19 cellular contexts compared by ENCODE assay signal in genomic region chr10:112908507-112908906, GRCh38.
"Had no signal": no experiment of that assay in that cellular context is flagged by ENCODE, and none has a peak within 500 bp of the region (broad histone marks: within the 10 kb centered on the region; RNA-seq: fewer than 3 reads in every experiment).

No MANE protein-coding gene starts in this region.

- H3K27me3 ChIP-seq: SJSA1 had no signal

- H3K9me3 Mint-ChIP-seq: IgD-negative memory B cell had no signal

- H3K4me1 Mint-ChIP-seq: IgD-negative memory B cell had no signal

- H3K27ac Mint-ChIP-seq: IgD-negative memory B cell had no signal

- H3K4me3 ChIP-seq: K562, SJSA1, SK-N-MC had no signal

- H3K36me3 Mint-ChIP-seq: IgD-negative memory B cell had no signal

- H3K9me3 ChIP-seq: SJSA1 had no signal

- H3K36me3 ChIP-seq: SJSA1 had no signal

- H3K27ac ChIP-seq: SJSA1, SK-N-MC had no signal

- H3K4me3 Mint-ChIP-seq: IgD-negative memory B cell had no signal

- DNase-seq: NCI-H1092, NCI-H1105 treated with DMSO at 0.1 percent for 48 hours, NCI-H1417 treated with DMSO at 0.1 percent for 48 hours, NCI-H146, NCI-H1694 treated with DMSO at 0.1 percent for 48 hours, NCI-H1930, NCI-H2081, NCI-H2107, NCI-H2227 treated with DMSO at 0.1 percent for 48 hours, NCI-H526 treated with DMSO at 0.1 percent for 48 hours, NCI-H748 treated with DMSO at 0.1 percent for 48 hours, Right ventricle myocardium superior, RPMI8226, SIG-M5 had no signal

- FAIRE-seq: K562, RCC 7860 had no signal
